Comparison of ENCODE assay signal across 22 cellular contexts in the genomic region with DNA sequence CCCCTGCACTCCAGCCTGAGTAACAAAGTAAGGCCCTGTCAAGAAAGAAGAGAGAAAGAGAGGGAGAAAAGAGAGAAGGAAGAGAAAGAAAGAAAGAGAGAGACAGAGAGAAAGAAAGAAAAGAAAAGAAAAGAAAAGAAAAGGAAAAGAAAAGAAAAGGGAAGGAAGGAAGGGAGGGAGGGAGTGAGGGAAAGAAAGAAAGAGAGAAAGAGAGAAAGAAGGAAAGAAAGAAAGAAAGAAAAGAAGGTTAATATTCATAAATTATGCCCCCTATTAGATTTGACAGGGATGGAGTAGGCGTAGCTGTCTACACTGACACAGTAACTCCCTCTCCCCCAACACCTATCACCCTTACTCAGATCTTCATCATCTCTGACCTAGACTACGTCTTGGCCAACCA.
DNase-seq lines count a peak whose midpoint lies in the region; ATAC-seq, FAIRE-seq and TF ChIP-seq lines count a peak whose summit lies in the region.
"Had no signal": no experiment of that assay in that cellular context is flagged by ENCODE, and none has a peak within 500 bp of the region (broad histone marks: within the 10 kb centered on the region; RNA-seq: fewer than 3 reads in every experiment).

No MANE protein-coding gene starts in this region.

- no peak overlapping the region for H3K18ac ChIP-seq in H9 (ENCODE audit: insufficient read length, low read depth, low read length)

- no peak for TF ChIP-seq POLR2A in K562 (conservative IDR thresholded peaks at IDR 0.05)

- CTCF ChIA-PET in K562 (lab: Yijun Ruan, JAX; ENCODE audit: low intra/inter-chr PET ratio), result no interaction called here
- CTCF ChIA-PET in SK-N-SH (lab: Yijun Ruan, JAX), result interaction anchor here (1.1 kb wide), 1 partner anchor 453 kb away, joined by 3 read pairs; no protein-coding TSS in a partner anchor

- no peaks in the 10 kb centered on the region for H4K20me1 ChIP-seq in H9 (ENCODE audit: control insufficient read depth, insufficient read depth, insufficient read length)
- H4K20me1 ChIP-seq in K562 (replicated peaks; ENCODE audit: control insufficient read depth, insufficient read depth, low read length), result no peaks in the 10 kb centered on the region
- no peaks in the 10 kb centered on the region for H4K20me1 ChIP-seq in SK-N-SH (ENCODE audit: insufficient read depth)
- H4K20me1 ChIP-seq: BLaER1 treated with 17β-estradiol and CSF1 and Interleukin-3, amounts not matched to agents 10 nM and 100 nM had no signal

- in situ Hi-C loops in K562 (cut with MboI), result no loop called here

- H3F3A ChIP-seq in SK-N-SH (replicated peaks; ENCODE audit: insufficient read depth), result no peaks in the 10 kb centered on the region

- H3K4me1 ChIP-seq in H9 (ENCODE audit: insufficient read depth, low read length) (peaks cover 9% of the 10 kb centered on the region; the same call in 1 of the 2 replicates), K562 (replicated peaks in 1 of 2; ENCODE audit: control insufficient read depth in 2 of 2, insufficient read depth in 2 of 2, low read length in 2 of 2) (no peaks in the 10 kb centered on the region), SK-N-SH (ENCODE audit: control insufficient read depth in 1 of 2, insufficient read depth in 2 of 2, low read depth in 1 of 2, low read length in 1 of 2) (no peaks in the 10 kb centered on the region)
- H3K4me1 ChIP-seq: A549, BE2C had no signal

- no peaks in the 10 kb centered on the region for H3K9me2 ChIP-seq in SK-N-SH

- H2BK20ac ChIP-seq in H9 (ENCODE audit: low read depth, low read length, poor library complexity, severe bottlenecking), result no peak overlapping the region

- TF ChIP-seq RAD21 in K562 (CRISPR knock-in tag; conservative IDR thresholded peaks at IDR 0.05 in 1 of 2, IDR thresholded peaks at IDR 0.05 in 1 of 2) (no peak), SK-N-SH (IDR thresholded peaks at IDR 0.05; ENCODE audit: low read length) (no peak)

- TF ChIP-seq CTCF in H9 (conservative IDR thresholded peaks at IDR 0.05) (no peak), K562 (IDR thresholded peaks at IDR 0.05 in 2 of 3, conservative IDR thresholded peaks at IDR 0.05 in 1 of 3; ENCODE audit: insufficient read depth in 2 of 3, low read depth in 1 of 3, low read length in 3 of 3) (no peak), SK-N-SH (IDR thresholded peaks at IDR 0.05) (no peak)

- no peak overlapping the region for H2AK5ac ChIP-seq in H9 (ENCODE audit: insufficient read length, low read length)

- no peak overlapping the region for H3K14ac ChIP-seq in H9 (ENCODE audit: insufficient read depth, low read length)

- H3K79me1 ChIP-seq in H9 (ENCODE audit: insufficient read depth, low read depth, low read length, poor library complexity, severe bottlenecking), result no peaks in the 10 kb centered on the region

- no peak overlapping the region for H4K5ac ChIP-seq in H9 (ENCODE audit: insufficient read length, low read depth, low read length)

- H3K4me2 ChIP-seq in H9 (ENCODE audit: insufficient read depth, insufficient read length, low read length), result no peak overlapping the region
- H3K4me2 ChIP-seq in K562 (ENCODE audit: insufficient read depth, low read length), result no peak overlapping the region
- no peak overlapping the region for H3K4me2 ChIP-seq in SK-N-SH
- H3K4me2 ChIP-seq: A549; BLaER1 treated with 17β-estradiol and CSF1 and Interleukin-3, amounts not matched to agents 10 nM and 100 nM had no signal

- no peak overlapping the region for H3K4me3 Mint-ChIP-seq in H9
- H3K4me3 Mint-ChIP-seq in stimulated activated effector memory CD8-positive, alpha-beta T cell treated with anti-CD3 and anti-CD28 coated beads, Interleukin-12 subunit alpha, Interleukin-12 subunit beta, amount 100 ng/mL, for 72 hours, result no peak overlapping the region
- H3K4me3 Mint-ChIP-seq: CD4-positive, alpha-beta memory T cell; GM23338 had no signal

- no peak overlapping the region for H2BK120ac ChIP-seq in H9 (ENCODE audit: low read depth, low read length, poor library complexity, severe bottlenecking)

- H3K9me3 Mint-ChIP-seq in H9, result no peaks in the 10 kb centered on the region; a peak in 1 of 5 replicates
- no peaks in the 10 kb centered on the region for H3K9me3 Mint-ChIP-seq in stimulated activated effector memory CD8-positive, alpha-beta T cell treated with anti-CD3 and anti-CD28 coated beads, Interleukin-12 subunit alpha, Interleukin-12 subunit beta, amount 100 ng/mL, for 72 hours
- H3K9me3 Mint-ChIP-seq: CD4-positive, alpha-beta memory T cell; GM23338 had no signal

- H2BK12ac ChIP-seq in H9 (ENCODE audit: insufficient read length, low read depth, low read length), result no peak overlapping the region

- H3K9ac ChIP-seq in H9 (ENCODE audit: extremely low read depth, insufficient read length, low read length) (no peak overlapping the region), K562 (ENCODE audit: insufficient read depth in 1 of 2, low read depth in 2 of 2, low read length in 2 of 2) (no peak overlapping the region), SK-N-SH (no peak overlapping the region)
- H3K9ac ChIP-seq: BLaER1 treated with 17β-estradiol and CSF1 and Interleukin-3, amounts not matched to agents 10 nM and 100 nM had no signal

- H2AFZ ChIP-seq in H9 (ENCODE audit: low read length) (no peak overlapping the region), K562 (ENCODE audit: low read depth, low read length) (no peak overlapping the region), SK-N-SH (ENCODE audit: low read depth) (no peak overlapping the region)
- H2AFZ ChIP-seq: GM23338 had no signal

- H3K36me3 ChIP-seq in K562 (ENCODE audit: control insufficient read depth, insufficient read depth, low read length), result no peaks in the 10 kb centered on the region
- H3K36me3 ChIP-seq in SK-N-SH (replicated peaks in 1 of 2; ENCODE audit: control insufficient read depth in 1 of 2, insufficient read depth in 2 of 2, low read length in 1 of 2), result no peaks in the 10 kb centered on the region
- H3K36me3 ChIP-seq: BE2C; BLaER1 treated with 17β-estradiol and CSF1 and Interleukin-3, amounts not matched to agents 10 nM and 100 nM had no signal

- DNase-seq in H9 (no peak), K562 (ENCODE audit: extremely low read depth in 1 of 4, low spot score in 3 of 4) (no peak), SK-N-SH (no peak), globus pallidus (ENCODE audit: low spot score) (no peak)
- peak in 1 of 2 donors; percentile 32 for DNase-seq in stimulated activated effector memory CD8-positive, alpha-beta T cell treated with anti-CD3 and anti-CD28 coated beads, Interleukin-12 subunit alpha, Interleukin-12 subunit beta, amount 100 ng/mL, for 72 hours (ENCODE audit: low spot score in 2 of 2)
- DNase-seq: 8988T; ACHN; AML-193; BE2C; Calu3; CD4-positive, alpha-beta memory T cell; COR-L47; DMS53; GF-D8; HCEC 1CT had no signal

- no peak overlapping the region for H3T11ph ChIP-seq in H9 (ENCODE audit: low read length)

- no peak overlapping the region for H4K91ac ChIP-seq in H9 (ENCODE audit: insufficient read length, low read depth, low read length)

- H3K27me3 Mint-ChIP-seq in H9 (ENCODE audit: low read depth), result no peaks in the 10 kb centered on the region

- intact Hi-C loops in K562 (cut with micrococcal nuclease), result no loop called here

- no peak overlapping the region for H3K27ac ChIP-seq in H9 (ENCODE audit: insufficient read length, low read depth, low read length)
- H3K27ac ChIP-seq in K562 (ENCODE audit: extremely low read depth, low read depth, low read length), result no peak overlapping the region
- no peak overlapping the region for H3K27ac ChIP-seq in SK-N-SH (ENCODE audit: low read depth in 2 of 2, low read length in 1 of 2)
- H3K27ac ChIP-seq: A549; BLaER1 treated with 17β-estradiol and CSF1 and Interleukin-3, amounts not matched to agents 10 nM and 100 nM had no signal

- peaks cover 53 to 54% of the 10 kb centered on the region in 2 experiments for H3K4me1 Mint-ChIP-seq in H9
- no peaks in the 10 kb centered on the region for H3K4me1 Mint-ChIP-seq in stimulated activated effector memory CD8-positive, alpha-beta T cell treated with anti-CD3 and anti-CD28 coated beads, Interleukin-12 subunit alpha, Interleukin-12 subunit beta, amount 100 ng/mL, for 72 hours
- H3K4me1 Mint-ChIP-seq: CD4-positive, alpha-beta memory T cell had no signal

- WGBS in H9 (ENCODE audit: extremely low coverage, insufficient read length, low lambda C conversion rate), result no CpG with 5 or more reads among the region's 2 CpGs
- 3% methylated on average over 2 of the region's 2 CpGs for WGBS in K562 (ENCODE audit: insufficient coverage, low coverage, missing lambda C conversion rate)
- 26% methylated on average over 2 of the region's 2 CpGs for WGBS in SK-N-SH (ENCODE audit: low lambda C conversion rate)

- no peak overlapping the region for H3K56ac ChIP-seq in H9 (ENCODE audit: insufficient read length, low read depth, low read length)

- POLR2A ChIA-PET in K562 (lab: Yijun Ruan, JAX), result no interaction called here
- POLR2A ChIA-PET in SK-N-SH (lab: Yijun Ruan, JAX), result no interaction called here

- H3K4me3 ChIP-seq in K562 (no peak overlapping the region), SK-N-SH (ENCODE audit: low read depth in 2 of 2, low read length in 1 of 2) (no peak overlapping the region)
- H3K4me3 ChIP-seq: A549; BLaER1 treated with 17β-estradiol and CSF1 and Interleukin-3, amounts not matched to agents 10 nM and 100 nM; GM23338 had no signal

- no peak for TF ChIP-seq EP300 in K562 (IDR thresholded peaks at IDR 0.05; ENCODE audit: low read length)
- no peak for TF ChIP-seq EP300 in SK-N-SH (IDR thresholded peaks at IDR 0.05; ENCODE audit: borderline replicate concordance in 1 of 2, low read depth in 1 of 2, low read length in 1 of 2)

- no peaks in the 10 kb centered on the region for H3K9me3 ChIP-seq in H9 (ENCODE audit: control insufficient read depth, low read depth, low read length)
- H3K9me3 ChIP-seq in K562 (replicated peaks; ENCODE audit: control insufficient read depth, insufficient read depth, low read depth, low read length), result no peaks in the 10 kb centered on the region
- no peaks in the 10 kb centered on the region for H3K9me3 ChIP-seq in SK-N-SH
- H3K9me3 ChIP-seq: A549, BE2C had no signal

- no peak overlapping the region for H4K8ac ChIP-seq in H9 (replicated peaks; ENCODE audit: insufficient read length, low read depth, low read length)

- H3K4ac ChIP-seq in H9 (ENCODE audit: low read depth, low read length), result no peak overlapping the region

- no peak overlapping the region for H3K23ac ChIP-seq in H9 (ENCODE audit: insufficient read length, low read depth, low read length)

- H3K79me2 ChIP-seq in H9 (ENCODE audit: insufficient read depth, low read length) (no peaks in the 10 kb centered on the region), K562 (ENCODE audit: control insufficient read depth, insufficient read depth, low read length) (no peaks in the 10 kb centered on the region), SK-N-SH (ENCODE audit: insufficient read depth) (no peaks in the 10 kb centered on the region)

- FAIRE-seq in K562 (lab: Jason Lieb, UNC), result no peak
- FAIRE-seq: A549, GM12891, GM18507, H54 had no signal

- no peaks in the 10 kb centered on the region for H3K23me2 ChIP-seq in H9 (ENCODE audit: insufficient read length, low read depth, low read length, poor library complexity, severe bottlenecking)

- H3K36me3 Mint-ChIP-seq in H9 (ENCODE audit: insufficient read depth in 1 of 3, low read depth in 3 of 3), result no peaks in the 10 kb centered on the region
- H3K36me3 Mint-ChIP-seq in stimulated activated effector memory CD8-positive, alpha-beta T cell treated with anti-CD3 and anti-CD28 coated beads, Interleukin-12 subunit alpha, Interleukin-12 subunit beta, amount 100 ng/mL, for 72 hours, result no peaks in the 10 kb centered on the region
- H3K36me3 Mint-ChIP-seq: CD4-positive, alpha-beta memory T cell had no signal

- peak overlapping the region in 2 of 3 experiments; percentile 15 to 84; a peak in 4 of 7 replicates for H3K27ac Mint-ChIP-seq in H9
- no peak overlapping the region for H3K27ac Mint-ChIP-seq in stimulated activated effector memory CD8-positive, alpha-beta T cell treated with anti-CD3 and anti-CD28 coated beads, Interleukin-12 subunit alpha, Interleukin-12 subunit beta, amount 100 ng/mL, for 72 hours
- H3K27ac Mint-ChIP-seq: GM23338 had no signal

- no peak overlapping the region for H2BK5ac ChIP-seq in H9 (ENCODE audit: insufficient read length, low read length)

- BruUV-seq in K562 (replicated peaks; lab: Mats Ljungman, UMichigan), result no TSS peak

- H3K27me3 ChIP-seq in H9 (ENCODE audit: insufficient read depth, low read length), result no peaks in the 10 kb centered on the region
- peaks cover 3 to 20% of the 10 kb centered on the region in 2 experiments; a peak in 4 of 5 replicates for H3K27me3 ChIP-seq in K562 (ENCODE audit: control insufficient read depth in 2 of 2, insufficient read depth in 2 of 2, low read length in 2 of 2)
- H3K27me3 ChIP-seq in SK-N-SH (ENCODE audit: insufficient read depth), result no peaks in the 10 kb centered on the region
- H3K27me3 ChIP-seq: BE2C had no signal

- H3K9me1 ChIP-seq in K562 (ENCODE audit: control insufficient read depth, insufficient read depth, low read length), result no peaks in the 10 kb centered on the region

- H2BK15ac ChIP-seq in H9 (ENCODE audit: low read depth, low read length), result no peak overlapping the region

- ATAC-seq in K562, result no peak
- peak; percentile 45 for ATAC-seq in stimulated activated effector memory CD8-positive, alpha-beta T cell treated with anti-CD3 and anti-CD28 coated beads, Interleukin-12 subunit alpha, Interleukin-12 subunit beta, amount 100 ng/mL, for 72 hours
- ATAC-seq in HG02870 (IDR thresholded peaks at IDR 0.05; ENCODE audit: unreplicated experiment), result no peak
- ATAC-seq: A549 had no signal
